In the genomic region with DNA sequence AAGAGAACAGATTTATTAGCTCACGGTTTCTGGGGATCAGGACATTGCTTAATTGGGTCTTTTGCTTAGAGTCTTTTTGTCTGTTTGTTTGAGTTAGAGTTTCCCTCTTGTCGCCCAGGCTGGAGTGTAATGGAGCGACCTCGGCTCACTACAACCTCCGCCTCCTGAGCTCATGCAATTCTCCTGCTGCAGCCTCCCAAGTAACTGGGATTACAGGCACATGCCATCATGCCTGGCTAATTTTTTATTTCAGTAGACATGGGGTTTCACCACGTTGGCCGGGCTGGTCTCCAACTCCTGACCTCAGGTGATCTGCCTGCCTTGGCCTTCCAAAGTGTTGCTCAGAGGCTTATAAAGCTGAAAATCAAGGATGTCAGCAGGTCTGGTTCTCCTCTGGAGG, we compare ENCODE assay signal across 24 cellular contexts. TPM values are rescaled to one million over a fixed set of nuclear protein-coding genes. Genes with fewer than 3 reads are reported as not detected.
DNase-seq lines count a peak whose midpoint lies in the region; ATAC-seq and TF ChIP-seq lines count a peak whose summit lies in the region.
"Had no signal": no experiment of that assay in that cellular context is flagged by ENCODE, and none has a peak within 500 bp of the region (broad histone marks: within the 10 kb centered on the region; RNA-seq: fewer than 3 reads in every experiment).

No MANE protein-coding gene starts in this region.

- TF ChIP-seq CTCF in gastroesophageal sphincter (IDR thresholded peaks at IDR 0.05): no peak
- TF ChIP-seq CTCF in retinal pigment epithelial cell (conservative IDR thresholded peaks at IDR 0.05; ENCODE audit: low read depth, low read length): no peak

- no peak overlapping the region for H3K23ac ChIP-seq in mesenchymal stem cell (ENCODE audit: low read length in 2 of 2)

- DNase-seq in amniotic epithelial cell (ENCODE audit: low read depth) (peak; percentile 57), mesenchymal stem cell (no peak), retinal pigment epithelial cell (ENCODE audit: low read depth) (peak; percentile 21), MV-4-11 (lab: John Stamatoyannopoulos, UW) (no peak), NK-92 (lab: John Stamatoyannopoulos, UW; ENCODE audit: unreplicated experiment) (no peak)
- DNase-seq: BE2C; DMS79; MG63; NCI-H1092; NCI-H1436; NCI-H187 treated with DMSO at 0.1 percent for 48 hours; NCI-H2227 treated with DMSO at 0.1 percent for 48 hours; NCI-H510A treated with DMSO at 0.1 percent for 48 hours; NCI-H748 treated with DMSO at 0.1 percent for 48 hours; NK-92 treated with Interleukin-12 subunit alpha and Interleukin-12 subunit beta, amount 100 ng/mL, for 24 hours; SHP77 treated with DMSO at 0.1 percent for 48 hours had no signal

- peak overlapping the region; percentile 3 for H2AFZ ChIP-seq in mesenchymal stem cell (ENCODE audit: low read depth, low read length)

- H3K27me3 ChIP-seq in gastroesophageal sphincter (no peaks in the 10 kb centered on the region), mesenchymal stem cell (ENCODE audit: control insufficient read depth in 1 of 2, insufficient read depth in 1 of 2, low read length in 2 of 2) (peaks cover 0 to 6% of the 10 kb centered on the region in 2 experiments)
- H3K27me3 ChIP-seq: BE2C, MG63 had no signal

- H3K9ac ChIP-seq in mesenchymal stem cell (ENCODE audit: low read length): no peak overlapping the region

- H3K36me3 ChIP-seq in gastroesophageal sphincter: no peaks in the 10 kb centered on the region
- H3K36me3 ChIP-seq in mesenchymal stem cell (ENCODE audit: control insufficient read depth in 1 of 2, insufficient read depth in 2 of 2, low read depth in 1 of 2, low read length in 2 of 2): no peaks in the 10 kb centered on the region
- H3K36me3 ChIP-seq: BE2C, HAP-1, MG63 had no signal

- no peak overlapping the region for H3K4ac ChIP-seq in mesenchymal stem cell (ENCODE audit: low read depth in 1 of 2, low read length in 2 of 2)

- H3K79me1 ChIP-seq in mesenchymal stem cell (replicated peaks; ENCODE audit: low read length, poor library complexity, severe bottlenecking): no peaks in the 10 kb centered on the region

- H3K4me2 ChIP-seq in mesenchymal stem cell (ENCODE audit: low read length, poor library complexity, severe bottlenecking): no peak overlapping the region

- H3K14ac ChIP-seq in mesenchymal stem cell (ENCODE audit: low read length in 2 of 2): no peak overlapping the region

- ATAC-seq in gastroesophageal sphincter (peak; percentile 54), SK-N-SH treated with all-trans-retinoic acid at 6 μM for 48 hours (no peak), GM19328 (IDR thresholded peaks at IDR 0.05; ENCODE audit: unreplicated experiment) (no peak)
- ATAC-seq: HepG2, K562 had no signal

- no peak overlapping the region for H3K27ac ChIP-seq in gastroesophageal sphincter
- H3K27ac ChIP-seq in mesenchymal stem cell (ENCODE audit: low read length, poor library complexity, severe bottlenecking): no peak overlapping the region
- H3K27ac ChIP-seq: RWPE1 had no signal

- H2BK12ac ChIP-seq in mesenchymal stem cell (ENCODE audit: low read length in 2 of 2): no peak overlapping the region

- no peak overlapping the region for H4K91ac ChIP-seq in mesenchymal stem cell (ENCODE audit: low read length)

- H3K9me3 ChIP-seq in gastroesophageal sphincter: no peaks in the 10 kb centered on the region
- H3K9me3 ChIP-seq in mesenchymal stem cell (ENCODE audit: control insufficient read depth, low read length): no peaks in the 10 kb centered on the region
- H3K9me3 ChIP-seq: BE2C, HAP-1, MG63 had no signal

- TF ChIP-seq POLR2A in gastroesophageal sphincter (IDR thresholded peaks at IDR 0.05): no peak

- H2AK5ac ChIP-seq in mesenchymal stem cell (ENCODE audit: low read length, severe bottlenecking): no peak overlapping the region

- H3K4me1 ChIP-seq in gastroesophageal sphincter: peaks cover 0 to 17% (median 0%) of the 10 kb centered on the region in 3 donors
- peaks cover 2% of the 10 kb centered on the region for H3K4me1 ChIP-seq in mesenchymal stem cell (ENCODE audit: control insufficient read depth, insufficient read depth, low read depth, low read length)
- H3K4me1 ChIP-seq: BE2C, HAP-1 had no signal

- WGBS in gastroesophageal sphincter (ENCODE audit: low coverage in 1 of 2), 2 donors: 42 to 67% methylated on average over 5 to 7 of the region's 7 CpGs
- 87% methylated on average over 6 of the region's 7 CpGs for WGBS in mesenchymal stem cell

- no peak overlapping the region for H2BK15ac ChIP-seq in mesenchymal stem cell (ENCODE audit: low read depth, poor library complexity, severe bottlenecking)

- no peak overlapping the region for H2BK5ac ChIP-seq in mesenchymal stem cell (ENCODE audit: low read depth, low read length, poor library complexity, severe bottlenecking)

- H3K4me3 ChIP-seq in gastroesophageal sphincter (no peak overlapping the region), mesenchymal stem cell (ENCODE audit: insufficient read depth in 1 of 2, low read depth in 1 of 2, low read length in 2 of 2) (no peak overlapping the region), retinal pigment epithelial cell (ENCODE audit: low read length) (no peak overlapping the region)
- H3K4me3 ChIP-seq: HAP-1, K562, MG63 had no signal

- no peak for TF ChIP-seq EP300 in gastroesophageal sphincter (IDR thresholded peaks at IDR 0.05)

- no peak overlapping the region for H2BK120ac ChIP-seq in mesenchymal stem cell (ENCODE audit: low read depth, low read length)

- no peak overlapping the region for H4K8ac ChIP-seq in mesenchymal stem cell (ENCODE audit: low read length)

- H3K18ac ChIP-seq in mesenchymal stem cell (ENCODE audit: low read depth in 1 of 2, low read length in 2 of 2): no peak overlapping the region

TF ChIP-seq in SK-N-SH treated with all-trans-retinoic acid at 6 μM for 48 hours, 23 proteins besides CTCF, POLR2A, EP300 and RAD21:
- TF ChIP-seq PPARA (CRISPR knock-in tag; IDR thresholded peaks at IDR 0.05; ENCODE audit: borderline replicate concordance) (no peak), ZFP3 (CRISPR knock-in tag; IDR thresholded peaks at IDR 0.05) (no peak), ZC3H10 (CRISPR knock-in tag; IDR thresholded peaks at IDR 0.05) (no peak), ZNF8 (CRISPR knock-in tag; IDR thresholded peaks at IDR 0.05) (no peak), ZNF70 (CRISPR knock-in tag; IDR thresholded peaks at IDR 0.05) (no peak)
- TF ChIP-seq, protein P1, sequence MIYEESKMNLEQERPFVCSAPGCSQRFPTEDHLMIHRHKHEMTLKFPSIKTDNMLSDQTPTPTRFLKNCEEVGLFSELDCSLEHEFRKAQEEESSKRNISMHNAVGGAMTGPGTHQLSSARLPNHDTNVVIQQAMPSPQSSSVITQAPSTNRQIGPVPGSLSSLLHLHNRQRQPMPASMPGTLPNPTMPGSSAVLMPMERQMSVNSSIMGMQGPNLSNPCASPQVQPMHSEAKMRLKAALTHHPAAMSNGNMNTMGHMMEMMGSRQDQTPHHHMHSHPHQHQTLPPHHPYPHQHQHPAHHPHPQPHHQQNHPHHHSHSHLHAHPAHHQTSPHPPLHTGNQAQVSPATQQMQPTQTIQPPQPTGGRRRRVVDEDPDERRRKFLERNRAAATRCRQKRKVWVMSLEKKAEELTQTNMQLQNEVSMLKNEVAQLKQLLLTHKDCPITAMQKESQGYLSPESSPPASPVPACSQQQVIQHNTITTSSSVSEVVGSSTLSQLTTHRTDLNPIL (CRISPR knock-in tag; IDR thresholded peaks at IDR 0.05; ENCODE audit: low read depth): no peak
- TF ChIP-seq, protein P2, sequence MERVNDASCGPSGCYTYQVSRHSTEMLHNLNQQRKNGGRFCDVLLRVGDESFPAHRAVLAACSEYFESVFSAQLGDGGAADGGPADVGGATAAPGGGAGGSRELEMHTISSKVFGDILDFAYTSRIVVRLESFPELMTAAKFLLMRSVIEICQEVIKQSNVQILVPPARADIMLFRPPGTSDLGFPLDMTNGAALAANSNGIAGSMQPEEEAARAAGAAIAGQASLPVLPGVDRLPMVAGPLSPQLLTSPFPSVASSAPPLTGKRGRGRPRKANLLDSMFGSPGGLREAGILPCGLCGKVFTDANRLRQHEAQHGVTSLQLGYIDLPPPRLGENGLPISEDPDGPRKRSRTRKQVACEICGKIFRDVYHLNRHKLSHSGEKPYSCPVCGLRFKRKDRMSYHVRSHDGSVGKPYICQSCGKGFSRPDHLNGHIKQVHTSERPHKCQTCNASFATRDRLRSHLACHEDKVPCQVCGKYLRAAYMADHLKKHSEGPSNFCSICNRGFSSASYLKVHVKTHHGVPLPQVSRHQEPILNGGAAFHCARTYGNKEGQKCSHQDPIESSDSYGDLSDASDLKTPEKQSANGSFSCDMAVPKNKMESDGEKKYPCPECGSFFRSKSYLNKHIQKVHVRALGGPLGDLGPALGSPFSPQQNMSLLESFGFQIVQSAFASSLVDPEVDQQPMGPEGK (CRISPR knock-in tag; IDR thresholded peaks at IDR 0.05; ENCODE audit: borderline replicate concordance): no peak
TF ChIP-seq in SK-N-SH treated with all-trans-retinoic acid at 6 μM for 48 hours: peak in this region for 0.

RNA-seq across cellular contexts. Expression of a gene that starts 30.0 kb away (rescaled TPM):
- total RNA-seq in gastroesophageal sphincter: 1 to 10 TPM; 3.9 to 6.4 (median 5.1) TPM
- 0.07 TPM for polyA plus RNA-seq in mesenchymal stem cell (2013, experiment 1 of 2)
- polyA plus RNA-seq in mesenchymal stem cell (2013, experiment 2 of 2): 0.07 TPM
- total RNA-seq: HepG2, LHCN-M2 had no signal
- polyA plus RNA-seq: HepG2 had no signal

Comparison
In these comparisons a context has a peak if more than half of its experiments do, and no peak if none do; other contexts are left out.
1. DNase-seq: peak in amniotic epithelial cell (single experiment) and retinal pigment epithelial cell (single experiment); none in mesenchymal stem cell (single experiment), MV-4-11 (single experiment) and NK-92 (single experiment).